ENCODE assay signal across 16 cellular contexts in the genomic region with DNA sequence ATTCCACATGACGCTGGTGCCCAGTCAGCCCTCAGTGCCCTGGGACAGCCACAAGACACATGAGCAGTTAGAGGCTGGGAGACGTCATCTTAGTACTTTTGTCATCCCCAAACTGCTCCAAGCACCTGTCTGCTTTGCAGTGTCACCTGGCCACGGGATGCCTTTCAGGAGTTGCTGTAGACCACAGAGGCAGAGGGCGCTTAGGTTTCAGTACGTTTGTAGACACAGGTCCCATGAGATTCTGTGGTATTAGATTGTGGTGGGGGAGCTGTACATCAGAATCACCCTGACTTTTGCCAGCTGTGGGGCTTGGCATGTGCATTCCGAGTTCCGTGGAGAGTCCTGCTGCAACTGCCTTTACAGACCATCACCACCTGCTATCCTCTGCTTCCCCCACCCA.
"Had no signal": no experiment of that assay in that cellular context is flagged by ENCODE, and none has a peak within 500 bp of the region (broad histone marks: within the 10 kb centered on the region; RNA-seq: fewer than 3 reads in every experiment).

No MANE protein-coding gene starts in this region.

- DNase-seq: activated CD4-positive, alpha-beta memory T cell treated with anti-CD3 and anti-CD28 coated beads for 36 hours; activated gamma-delta T cell treated with Interleukin-2 at 50 U/mL for 16 hours; activated naive CD8-positive, alpha-beta T cell treated with anti-CD3 and anti-CD28 coated beads, Interleukin-2, amount 10 ng/mL, durations not matched to agents 7 days and 5 days; activated T-cell treated with anti-CD3 and anti-CD28 coated beads, Interleukin-2, amount 50 U/mL, for 72 hours; anterior cingulate cortex; esophagus squamous epithelium; foreskin fibroblast; head of caudate nucleus; islet precursor cell; left lung; pancreas; stimulated activated CD4-positive, alpha-beta T cell treated with anti-CD3 and anti-CD28 coated beads, Interleukin-4, amount 100 ng/mL, for 1 hour; stimulated activated CD8-positive, alpha-beta memory T cell treated with anti-CD3 and anti-CD28 coated beads, Interleukin-4, amount 100 ng/mL, for 48 hours; thyroid gland had no signal

- H3K27ac Mint-ChIP-seq: activated CD4-positive, alpha-beta memory T cell treated with anti-CD3 and anti-CD28 coated beads for 36 hours; activated T-cell treated with anti-CD3 and anti-CD28 coated beads, Interleukin-2, amount 50 U/mL, for 72 hours had no signal

- ATAC-seq: activated CD4-positive, CD25-positive, alpha-beta regulatory T cell treated with anti-CD3 and anti-CD28 coated beads, Interleukin-2, amount 50 U/mL, for 24 hours; activated T-cell treated with anti-CD3 and anti-CD28 coated beads, Interleukin-2, amount 50 U/mL, for 72 hours; left lung; pancreas had no signal

- H3K27me3 Mint-ChIP-seq: activated CD4-positive, alpha-beta memory T cell treated with anti-CD3 and anti-CD28 coated beads for 36 hours; activated naive CD8-positive, alpha-beta T cell treated with anti-CD3 and anti-CD28 coated beads, Interleukin-2, amount 10 ng/mL, durations not matched to agents 7 days and 5 days had no signal

- H3K9me3 Mint-ChIP-seq: activated CD4-positive, alpha-beta memory T cell treated with anti-CD3 and anti-CD28 coated beads for 36 hours; activated naive CD8-positive, alpha-beta T cell treated with anti-CD3 and anti-CD28 coated beads, Interleukin-2, amount 10 ng/mL, durations not matched to agents 7 days and 5 days; activated T-cell treated with anti-CD3 and anti-CD28 coated beads, Interleukin-2, amount 50 U/mL, for 72 hours; neural crest cell had no signal

- H3K27ac ChIP-seq: esophagus squamous epithelium, left lung, pancreas, thyroid gland had no signal

- H3K4me3 Mint-ChIP-seq: activated CD4-positive, alpha-beta memory T cell treated with anti-CD3 and anti-CD28 coated beads for 36 hours; activated naive CD8-positive, alpha-beta T cell treated with anti-CD3 and anti-CD28 coated beads, Interleukin-2, amount 10 ng/mL, durations not matched to agents 7 days and 5 days; activated T-cell treated with anti-CD3 and anti-CD28 coated beads, Interleukin-2, amount 50 U/mL, for 72 hours; neural crest cell had no signal

- H3K4me1 Mint-ChIP-seq: activated naive CD8-positive, alpha-beta T cell treated with anti-CD3 and anti-CD28 coated beads, Interleukin-2, amount 10 ng/mL, durations not matched to agents 7 days and 5 days; neural crest cell had no signal
